ENCODE assay signal across 1 cellular context in genomic region chr2:219543596-219544358, GRCh38.
TF ChIP-seq lines count a peak whose summit lies in the region.

Gene CHPF (minus strand): TSS chr2:219543809. CDS start chr2:219543538, 271 bp downstream.
Gene TMEM198 (plus strand): TSS chr2:219544028. CDS start chr2:219544728, 700 bp downstream.

TF ChIP-seq in HepG2, 621 proteins besides CTCF, POLR2A, EP300 and RAD21 (continued from another document and continues in another):
- TF ChIP-seq FIP1L1 (IDR thresholded peaks at IDR 0.05; ENCODE audit: borderline replicate concordance, insufficient read depth, low read depth, low read length) (no peak), MLX (CRISPR knock-in tag; IDR thresholded peaks at IDR 0.05) (peak; percentile 72), TRAFD1 (CRISPR knock-in tag; IDR thresholded peaks at IDR 0.05; ENCODE audit: borderline replicate concordance) (no peak; the same call in 1 of the 2 replicates), ZBTB37 (CRISPR knock-in tag; IDR thresholded peaks at IDR 0.05) (0 out of 2 replicates have a peak, but pooled peaks have one; percentile 29), TIGD3 (CRISPR knock-in tag; IDR thresholded peaks at IDR 0.05; ENCODE audit: borderline replicate concordance) (0 out of 2 replicates have a peak, but pooled peaks have one; percentile 54), ZNF615 (CRISPR knock-in tag; IDR thresholded peaks at IDR 0.05; ENCODE audit: borderline replicate concordance) (no peak), RARG (CRISPR knock-in tag; IDR thresholded peaks at IDR 0.05; ENCODE audit: low read depth) (no peak), ZNF446 (CRISPR knock-in tag; IDR thresholded peaks at IDR 0.05) (peak; percentile 48; the same call in 1 of the 2 replicates), KDM1A (CRISPR knock-in tag; IDR thresholded peaks at IDR 0.05) (no peak), ZNF790 (CRISPR knock-in tag; IDR thresholded peaks at IDR 0.05; ENCODE audit: borderline replicate concordance) (peak; percentile 55; the same call in 1 of the 2 replicates), IRF1 (CRISPR knock-in tag; IDR thresholded peaks at IDR 0.05; ENCODE audit: low read depth) (0 out of 2 replicates have a peak, but pooled peaks have one; percentile 63), ZNF709 (CRISPR knock-in tag; IDR thresholded peaks at IDR 0.05) (peak; percentile 93), GATA4 (IDR thresholded peaks at IDR 0.05; ENCODE audit: borderline replicate concordance, low read depth) (peak; percentile 48; the same call in 1 of the 2 replicates), ZNF362 (CRISPR knock-in tag; IDR thresholded peaks at IDR 0.05; ENCODE audit: borderline replicate concordance) (no peak), MIER2 (CRISPR knock-in tag; IDR thresholded peaks at IDR 0.05) (peak; percentile 99), ZNF275 (CRISPR knock-in tag; IDR thresholded peaks at IDR 0.05; ENCODE audit: borderline replicate concordance) (0 out of 2 replicates have a peak, but pooled peaks have one; percentile 38), FOXA3 (CRISPR knock-in tag; IDR thresholded peaks at IDR 0.05) (peak; percentile 52), PATZ1 (CRISPR knock-in tag; IDR thresholded peaks at IDR 0.05) (peak; percentile 99), MED13 (CRISPR knock-in tag; IDR thresholded peaks at IDR 0.05) (peak; percentile 94), ZNF777 (CRISPR knock-in tag; IDR thresholded peaks at IDR 0.05) (peak; percentile 85), TOPORS (CRISPR knock-in tag; IDR thresholded peaks at IDR 0.05) (peak; percentile 11; the same call in 1 of the 2 replicates), PAWR (CRISPR knock-in tag; IDR thresholded peaks at IDR 0.05; ENCODE audit: borderline replicate concordance) (0 out of 2 replicates have a peak, but pooled peaks have one; percentile 41), ZNF326 (CRISPR knock-in tag; IDR thresholded peaks at IDR 0.05; ENCODE audit: borderline replicate concordance) (0 out of 2 replicates have a peak, but pooled peaks have one; percentile 25), HOXA9 (CRISPR knock-in tag; IDR thresholded peaks at IDR 0.05; ENCODE audit: borderline replicate concordance) (no peak; the same call in 1 of the 2 replicates), GABPA (IDR thresholded peaks at IDR 0.05; ENCODE audit: low read depth, low read length) (no peak), GABPA (CRISPR knock-in tag; IDR thresholded peaks at IDR 0.05; ENCODE audit: low read depth) (peak; percentile 94), SKI (IDR thresholded peaks at IDR 0.05; ENCODE audit: partially characterized antibody) (peak; percentile 33), TMF1 (CRISPR knock-in tag; IDR thresholded peaks at IDR 0.05; ENCODE audit: low read depth) (no peak; the same call in 1 of the 2 replicates), ZZZ3 (CRISPR knock-in tag; IDR thresholded peaks at IDR 0.05; ENCODE audit: borderline replicate concordance) (peak; percentile 30), ZNF639 (CRISPR knock-in tag; conservative IDR thresholded peaks at IDR 0.05) (peak; percentile 81), ATF7 (IDR thresholded peaks at IDR 0.05) (peak; percentile 97), ATF7 (CRISPR knock-in tag; IDR thresholded peaks at IDR 0.05) (peak; percentile 96), ZNF12 (CRISPR knock-in tag; IDR thresholded peaks at IDR 0.05) (peak; percentile 54), ONECUT2 (CRISPR knock-in tag; IDR thresholded peaks at IDR 0.05) (0 out of 2 replicates have a peak, but pooled peaks have one; percentile 33), NFRKB (IDR thresholded peaks at IDR 0.05) (no peak), THYN1 (CRISPR knock-in tag; IDR thresholded peaks at IDR 0.05; ENCODE audit: borderline replicate concordance, low read depth) (0 out of 2 replicates have a peak, but pooled peaks have one; percentile 42), EEA1 (CRISPR knock-in tag; IDR thresholded peaks at IDR 0.05; ENCODE audit: borderline replicate concordance) (no peak), ZNF431 (CRISPR knock-in tag; IDR thresholded peaks at IDR 0.05; ENCODE audit: borderline replicate concordance, low read depth) (no peak; the same call in 1 of the 2 replicates), ZNF788 (CRISPR knock-in tag; IDR thresholded peaks at IDR 0.05; ENCODE audit: borderline replicate concordance) (peak; percentile 43; the same call in 1 of the 2 replicates), ZNF660 (CRISPR knock-in tag; IDR thresholded peaks at IDR 0.05; ENCODE audit: borderline replicate concordance, low read depth) (peak; percentile 31; the same call in 1 of the 2 replicates), ZBTB7B (CRISPR knock-in tag; IDR thresholded peaks at IDR 0.05) (peak; percentile 37; the same call in 1 of the 2 replicates), ASH2L (IDR thresholded peaks at IDR 0.05; ENCODE audit: insufficient read length, low read depth, low read length) (peak; percentile 62), ZNF619 (CRISPR knock-in tag; IDR thresholded peaks at IDR 0.05) (0 out of 2 replicates have a peak, but pooled peaks have one; percentile 9), ZNF34 (CRISPR knock-in tag; IDR thresholded peaks at IDR 0.05; ENCODE audit: borderline replicate concordance) (no peak), ZNF549 (CRISPR knock-in tag; IDR thresholded peaks at IDR 0.05) (0 out of 2 replicates have a peak, but pooled peaks have one; percentile 26), BCL3 (CRISPR knock-in tag; IDR thresholded peaks at IDR 0.05) (peak; percentile 88), ZNF878 (CRISPR knock-in tag; IDR thresholded peaks at IDR 0.05) (peak; percentile 88), ETV6 (CRISPR knock-in tag; conservative IDR thresholded peaks at IDR 0.05) (peak; percentile 86; the same call in 1 of the 2 replicates), ZSCAN25 (CRISPR knock-in tag; IDR thresholded peaks at IDR 0.05) (peak; percentile 63), GTF2F1 (IDR thresholded peaks at IDR 0.05; ENCODE audit: low read length) (no peak), YEATS2 (CRISPR knock-in tag; IDR thresholded peaks at IDR 0.05; ENCODE audit: borderline replicate concordance) (peak; percentile 84), GLI4 (CRISPR knock-in tag; IDR thresholded peaks at IDR 0.05; ENCODE audit: borderline replicate concordance) (peak; percentile 31; the same call in 1 of the 2 replicates)
